Comparison of ENCODE assay signal across 15 cellular contexts in genomic region chr16:80631581-80631980, GRCh38.
DNase-seq lines count a peak whose midpoint lies in the region; ATAC-seq and TF ChIP-seq lines count a peak whose summit lies in the region.
"Had no signal": no experiment of that assay in that cellular context is flagged by ENCODE, and none has a peak within 500 bp of the region (broad histone marks: within the 10 kb centered on the region; RNA-seq: fewer than 3 reads in every experiment).

No MANE protein-coding gene starts in this region.

- TF ChIP-seq CTCF in AG04450 (IDR thresholded peaks at IDR 0.05; ENCODE audit: low read depth, low read length) (no peak), HFFc6 (IDR thresholded peaks at IDR 0.05) (no peak), fibroblast of pulmonary artery (IDR thresholded peaks at IDR 0.05; ENCODE audit: low read length, missing control alignments) (no peak), adrenal gland (IDR thresholded peaks at IDR 0.05) (no peak)

- no peaks in the 10 kb centered on the region; the same call in 1 of the 2 replicates for H3K27me3 Mint-ChIP-seq in HFFc6 (ENCODE audit: insufficient read depth)

- peak; percentile 6 for DNase-seq in AG04450 (ENCODE audit: low read depth, low spot score)
- DNase-seq in HFFc6, result peak; percentile 47
- DNase-seq in amniotic epithelial cell (ENCODE audit: low read depth), result peak; percentile 50
- peak; percentile 9 for DNase-seq in fibroblast of pulmonary artery (ENCODE audit: low read depth)
- no peak for DNase-seq in adrenal gland
- no peak for DNase-seq in globus pallidus (ENCODE audit: low spot score)
- no peak for DNase-seq in caudate nucleus (lab: John Stamatoyannopoulos, UW)
- DNase-seq: CD8-positive, alpha-beta T cell; COR-L47; DMS153; DMS79 treated with DMSO at 0.1 percent for 48 hours; KBM-7 had no signal

- no peaks in the 10 kb centered on the region for H3K36me3 ChIP-seq in adrenal gland (replicated peaks in 1 of 2)
- H3K36me3 ChIP-seq: HAP-1 had no signal

- no peak overlapping the region; the same call in 1 of the 2 replicates for H3K27ac Mint-ChIP-seq in HFFc6
- H3K27ac Mint-ChIP-seq: CD14-positive monocyte; CD8-positive, alpha-beta T cell had no signal

- peaks cover 31% of the 10 kb centered on the region for H3K36me3 Mint-ChIP-seq in HFFc6 (ENCODE audit: low read depth)

- no peaks in the 10 kb centered on the region for H3K4me1 ChIP-seq in adrenal gland (replicated peaks in 1 of 2)
- H3K4me1 ChIP-seq: HAP-1 had no signal

- H3K27me3 ChIP-seq in AG04450 (ENCODE audit: control insufficient read depth, insufficient read depth, low read length) (no peaks in the 10 kb centered on the region), adrenal gland (no peaks in the 10 kb centered on the region)

- WGBS in adrenal gland, 4 donors, result 97 to 98% (median 98%) methylated on average over 3 of the region's 3 CpGs

- H3K4me3 ChIP-seq in AG04450 (ENCODE audit: low read depth, low read length) (no peak overlapping the region), fibroblast of pulmonary artery (replicated peaks; ENCODE audit: low read depth, low read length) (no peak overlapping the region), adrenal gland (no peak overlapping the region)
- H3K4me3 ChIP-seq: HAP-1 had no signal

- CTCF ChIA-PET in AG04450 (lab: Charles Lee), result no interaction called here

- no peak for ATAC-seq in HG03045 (IDR thresholded peaks at IDR 0.05; ENCODE audit: unreplicated experiment)
- ATAC-seq: CD8-positive, alpha-beta T cell had no signal

- peaks cover 13% of the 10 kb centered on the region for H3K9me3 Mint-ChIP-seq in HFFc6

- TF ChIP-seq POLR2A in adrenal gland (IDR thresholded peaks at IDR 0.05), result no peak

- intact Hi-C loops in adrenal gland (cut with DNase I), result no loop called here

- H3K9me3 ChIP-seq in AG04450 (ENCODE audit: control insufficient read depth, insufficient read depth, low read length) (no peaks in the 10 kb centered on the region), adrenal gland (replicated peaks in 1 of 3) (no peaks in the 10 kb centered on the region)
- H3K9me3 ChIP-seq: HAP-1 had no signal

- H3K4me1 Mint-ChIP-seq in HFFc6 (ENCODE audit: low read depth), result peaks cover 19% of the 10 kb centered on the region
- H3K4me1 Mint-ChIP-seq: CD14-positive monocyte had no signal

- POLR2A ChIA-PET in AG04450 (lab: Yijun Ruan, JAX), result no interaction called here

- H3K27ac ChIP-seq in AG04450 (ENCODE audit: low read depth, low read length), result no peak overlapping the region
- H3K27ac ChIP-seq in adrenal gland, result no peak overlapping the region
- H3K27ac ChIP-seq in caudate nucleus (ENCODE audit: low read depth, low read length), result no peak overlapping the region

- H3K4me3 Mint-ChIP-seq in HFFc6, result no peak overlapping the region
- H3K4me3 Mint-ChIP-seq: CD14-positive monocyte; CD8-positive, alpha-beta T cell had no signal

Comparison
In these comparisons a context has a peak if more than half of its experiments do, and no peak if none do; other contexts are left out.
1. DNase-seq: peak in AG04450 (single experiment), HFFc6 (single experiment), amniotic epithelial cell (single experiment) and fibroblast of pulmonary artery (single experiment); none in adrenal gland (0 of 7), globus pallidus (single experiment) and caudate nucleus (0 of 61).